Comparison of ENCODE assay signal across 2 cellular contexts in the genomic region with DNA sequence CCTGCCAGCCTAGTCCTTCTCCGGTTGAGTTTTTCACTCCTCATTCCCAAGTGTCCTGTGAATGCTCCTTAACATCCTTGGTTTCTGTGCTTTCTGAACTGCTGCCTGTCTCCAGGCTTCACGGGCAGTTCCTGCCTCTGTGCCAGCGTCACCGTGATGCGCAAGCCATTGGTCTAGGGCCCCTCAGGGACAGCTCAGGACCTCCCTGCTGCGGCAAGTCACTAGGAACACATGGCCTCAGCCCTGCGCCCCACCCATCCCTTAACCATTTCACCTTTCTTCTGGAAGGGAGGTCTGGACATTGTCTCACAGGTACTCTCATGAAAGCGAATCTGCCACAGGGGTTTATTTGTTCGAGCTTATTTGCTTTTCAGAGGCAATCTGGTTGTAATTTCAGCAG.
TF ChIP-seq lines count a peak whose summit lies in the region.

No MANE protein-coding gene starts in this region.

TF ChIP-seq in GM23338, 12 proteins besides CTCF, POLR2A, EP300 and RAD21:
- TF ChIP-seq JUNB (IDR thresholded peaks at IDR 0.05; ENCODE audit: unreplicated experiment) (no peak), CREB1 (CRISPR knock-in tag; IDR thresholded peaks at IDR 0.05; ENCODE audit: low read depth) (no peak), EZH2phosphoT487 (IDR thresholded peaks at IDR 0.05; ENCODE audit: unreplicated experiment) (no peak), STAT1 (IDR thresholded peaks at IDR 0.05; ENCODE audit: unreplicated experiment) (no peak), ZNF331 (CRISPR knock-in tag; IDR thresholded peaks at IDR 0.05; ENCODE audit: low read depth) (no peak), ZNF114 (CRISPR knock-in tag; IDR thresholded peaks at IDR 0.05) (no peak), EZH2 (IDR thresholded peaks at IDR 0.05; ENCODE audit: low read depth, unreplicated experiment) (no peak)
- TF ChIP-seq, protein P1, sequence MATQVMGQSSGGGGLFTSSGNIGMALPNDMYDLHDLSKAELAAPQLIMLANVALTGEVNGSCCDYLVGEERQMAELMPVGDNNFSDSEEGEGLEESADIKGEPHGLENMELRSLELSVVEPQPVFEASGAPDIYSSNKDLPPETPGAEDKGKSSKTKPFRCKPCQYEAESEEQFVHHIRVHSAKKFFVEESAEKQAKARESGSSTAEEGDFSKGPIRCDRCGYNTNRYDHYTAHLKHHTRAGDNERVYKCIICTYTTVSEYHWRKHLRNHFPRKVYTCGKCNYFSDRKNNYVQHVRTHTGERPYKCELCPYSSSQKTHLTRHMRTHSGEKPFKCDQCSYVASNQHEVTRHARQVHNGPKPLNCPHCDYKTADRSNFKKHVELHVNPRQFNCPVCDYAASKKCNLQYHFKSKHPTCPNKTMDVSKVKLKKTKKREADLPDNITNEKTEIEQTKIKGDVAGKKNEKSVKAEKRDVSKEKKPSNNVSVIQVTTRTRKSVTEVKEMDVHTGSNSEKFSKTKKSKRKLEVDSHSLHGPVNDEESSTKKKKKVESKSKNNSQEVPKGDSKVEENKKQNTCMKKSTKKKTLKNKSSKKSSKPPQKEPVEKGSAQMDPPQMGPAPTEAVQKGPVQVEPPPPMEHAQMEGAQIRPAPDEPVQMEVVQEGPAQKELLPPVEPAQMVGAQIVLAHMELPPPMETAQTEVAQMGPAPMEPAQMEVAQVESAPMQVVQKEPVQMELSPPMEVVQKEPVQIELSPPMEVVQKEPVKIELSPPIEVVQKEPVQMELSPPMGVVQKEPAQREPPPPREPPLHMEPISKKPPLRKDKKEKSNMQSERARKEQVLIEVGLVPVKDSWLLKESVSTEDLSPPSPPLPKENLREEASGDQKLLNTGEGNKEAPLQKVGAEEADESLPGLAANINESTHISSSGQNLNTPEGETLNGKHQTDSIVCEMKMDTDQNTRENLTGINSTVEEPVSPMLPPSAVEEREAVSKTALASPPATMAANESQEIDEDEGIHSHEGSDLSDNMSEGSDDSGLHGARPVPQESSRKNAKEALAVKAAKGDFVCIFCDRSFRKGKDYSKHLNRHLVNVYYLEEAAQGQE (IDR thresholded peaks at IDR 0.05; ENCODE audit: unreplicated experiment) = no peak
- TF ChIP-seq, protein P2, sequence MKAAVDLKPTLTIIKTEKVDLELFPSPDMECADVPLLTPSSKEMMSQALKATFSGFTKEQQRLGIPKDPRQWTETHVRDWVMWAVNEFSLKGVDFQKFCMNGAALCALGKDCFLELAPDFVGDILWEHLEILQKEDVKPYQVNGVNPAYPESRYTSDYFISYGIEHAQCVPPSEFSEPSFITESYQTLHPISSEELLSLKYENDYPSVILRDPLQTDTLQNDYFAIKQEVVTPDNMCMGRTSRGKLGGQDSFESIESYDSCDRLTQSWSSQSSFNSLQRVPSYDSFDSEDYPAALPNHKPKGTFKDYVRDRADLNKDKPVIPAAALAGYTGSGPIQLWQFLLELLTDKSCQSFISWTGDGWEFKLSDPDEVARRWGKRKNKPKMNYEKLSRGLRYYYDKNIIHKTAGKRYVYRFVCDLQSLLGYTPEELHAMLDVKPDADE (IDR thresholded peaks at IDR 0.05) = no peak

TF ChIP-seq in H1, 55 proteins besides CTCF, POLR2A, EP300 and RAD21:
- TF ChIP-seq NANOG (IDR thresholded peaks at IDR 0.05; ENCODE audit: insufficient read depth, low read depth, low read length, poor library complexity, severe bottlenecking) = no peak
- no peak for TF ChIP-seq POLR2AphosphoS5 (IDR thresholded peaks at IDR 0.05; ENCODE audit: low read depth, low read length)
- no peak for TF ChIP-seq CREB1 (IDR thresholded peaks at IDR 0.05)
- TF ChIP-seq, protein P3, sequence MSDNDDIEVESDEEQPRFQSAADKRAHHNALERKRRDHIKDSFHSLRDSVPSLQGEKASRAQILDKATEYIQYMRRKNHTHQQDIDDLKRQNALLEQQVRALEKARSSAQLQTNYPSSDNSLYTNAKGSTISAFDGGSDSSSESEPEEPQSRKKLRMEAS (IDR thresholded peaks at IDR 0.05) = no peak
- TF ChIP-seq SIRT6 (IDR thresholded peaks at IDR 0.05; ENCODE audit: low read length) = no peak
- no peak for TF ChIP-seq BCL11A (IDR thresholded peaks at IDR 0.05; ENCODE audit: low read depth in 2 of 2, low read length in 2 of 2)
- TF ChIP-seq RBBP5 (IDR thresholded peaks at IDR 0.05; ENCODE audit: borderline replicate concordance, low read depth, low read length) = no peak
- TF ChIP-seq KDM5A (IDR thresholded peaks at IDR 0.05; ENCODE audit: low read length) = no peak
- no peak for TF ChIP-seq PHF8 (conservative IDR thresholded peaks at IDR 0.05; ENCODE audit: low read depth, low read length)
- no peak for TF ChIP-seq CEBPB (IDR thresholded peaks at IDR 0.05; ENCODE audit: low read depth, low read length)
- TF ChIP-seq EZH2 (IDR thresholded peaks at IDR 0.05; ENCODE audit: low read depth, low read length, severe bottlenecking) = no peak
- no peak for TF ChIP-seq GABPA (IDR thresholded peaks at IDR 0.05; ENCODE audit: borderline replicate concordance, insufficient read depth, low read length)
- TF ChIP-seq KDM1A (IDR thresholded peaks at IDR 0.05; ENCODE audit: borderline replicate concordance, low read length) = no peak
- no peak for TF ChIP-seq TEAD4 (IDR thresholded peaks at IDR 0.05; ENCODE audit: low read depth, low read length)
- no peak for TF ChIP-seq CBX8 (IDR thresholded peaks at IDR 0.05; ENCODE audit: borderline replicate concordance, low read depth, low read length)
- TF ChIP-seq CHD1 (IDR thresholded peaks at IDR 0.05; ENCODE audit: low read depth, low read length) = no peak
